In the genomic region with DNA sequence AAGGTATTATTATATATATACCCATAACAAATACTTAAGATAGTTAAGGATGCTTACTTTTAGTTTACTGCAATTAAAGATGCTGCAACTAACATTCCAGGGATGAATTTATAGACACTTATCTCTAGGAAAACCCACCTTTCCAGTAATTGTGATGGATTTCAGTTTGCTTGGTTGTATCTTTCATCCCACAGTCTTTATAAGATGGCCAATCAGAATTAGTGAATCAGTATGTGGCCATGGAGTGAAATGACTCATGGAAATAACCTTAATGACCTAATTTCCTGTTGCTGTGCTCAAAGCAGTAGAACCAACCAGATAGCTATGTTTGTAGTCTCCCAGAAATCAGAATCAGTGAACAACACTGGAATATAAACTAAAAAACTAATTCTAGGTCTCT, we compare ENCODE assay signal across 9 cellular contexts. TPM values are rescaled to one million over a fixed set of nuclear protein-coding genes. Genes with fewer than 3 reads are reported as not detected.
A peak's percentile ranks its signal among the peaks of the same experiment; 100 is the strongest.
DNase-seq lines count a peak whose midpoint lies in the region; ATAC-seq and TF ChIP-seq lines count a peak whose summit lies in the region.
"Had no signal": no experiment of that assay in that cellular context is flagged by ENCODE, and none has a peak within 500 bp of the region (broad histone marks: within the 10 kb centered on the region; RNA-seq: fewer than 3 reads in every experiment).

No MANE protein-coding gene starts in this region.

- H3K4me1 Mint-ChIP-seq in chondrocyte (ENCODE audit: low read depth), result peaks cover 28% of the 10 kb centered on the region

- H3K27me3 ChIP-seq in adipocyte (replicated peaks; ENCODE audit: control insufficient read depth, insufficient read depth, low read length), result no peaks in the 10 kb centered on the region
- no peaks in the 10 kb centered on the region for H3K27me3 ChIP-seq in osteoblast (ENCODE audit: insufficient read depth, low read length)

- no peaks in the 10 kb centered on the region for H3K79me2 ChIP-seq in osteoblast (ENCODE audit: insufficient read depth, low read length)

- no peak overlapping the region for H3K4me2 ChIP-seq in osteoblast (ENCODE audit: insufficient read depth, low read length)

- ATAC-seq in activated CD4-positive, CD25-positive, alpha-beta regulatory T cell treated with anti-CD3 and anti-CD28 coated beads, Interleukin-2, amount 50 U/mL, for 24 hours, result peak; percentile 82 to 86
- peak; percentile 88 for ATAC-seq in HG03432 (IDR thresholded peaks at IDR 0.05; ENCODE audit: unreplicated experiment)

- no peak overlapping the region for H3K9ac ChIP-seq in adipocyte (ENCODE audit: low read length)

- peaks cover 54% of the 10 kb centered on the region for H3K36me3 ChIP-seq in adipocyte (ENCODE audit: control insufficient read depth, insufficient read depth, low read length, severe bottlenecking)
- H3K36me3 ChIP-seq in osteoblast (ENCODE audit: insufficient read depth, low read length), result no peaks in the 10 kb centered on the region

- peaks cover 9% of the 10 kb centered on the region for H3K36me3 Mint-ChIP-seq in chondrocyte (ENCODE audit: low read depth)

- peak overlapping the region; percentile 21 for H3K27ac ChIP-seq in osteoblast (ENCODE audit: low read depth, low read length)

- no peak overlapping the region for H2AFZ ChIP-seq in osteoblast (ENCODE audit: low read length)

- no peak overlapping the region for H3K27ac Mint-ChIP-seq in chondrocyte (ENCODE audit: unreplicated experiment)

- no peak for DNase-seq in activated CD4-positive, CD25-positive, alpha-beta regulatory T cell treated with anti-CD3 and anti-CD28 coated beads, Interleukin-2, amount 50 U/mL, for 72 hours
- DNase-seq in adipocyte (ENCODE audit: low read depth) (peak; percentile 19), osteoblast (ENCODE audit: insufficient read length, low spot score, missing footprints) (no peak), GOT3 (lab: John Stamatoyannopoulos, UW) (no peak), chondrocyte (ENCODE audit: low spot score) (no peak), amygdala (lab: John Stamatoyannopoulos, UW) (no peak)
- DNase-seq: aorta had no signal

- H4K20me1 ChIP-seq in osteoblast (ENCODE audit: insufficient read depth, low read length), result no peaks in the 10 kb centered on the region

- no peaks in the 10 kb centered on the region for H3K27me3 Mint-ChIP-seq in chondrocyte (ENCODE audit: low read depth)

- H3K9me3 Mint-ChIP-seq in chondrocyte (ENCODE audit: low read depth), result peaks cover 12% of the 10 kb centered on the region

- no peak for TF ChIP-seq CTCF in osteoblast (IDR thresholded peaks at IDR 0.05; ENCODE audit: extremely low read depth, low read depth, low read length)
- TF ChIP-seq CTCF in chondrocyte (IDR thresholded peaks at IDR 0.05), result no peak

- H3K9me3 ChIP-seq in adipocyte (ENCODE audit: control insufficient read depth, low read length), result peaks cover 3% of the 10 kb centered on the region
- peaks cover 2% of the 10 kb centered on the region for H3K9me3 ChIP-seq in osteoblast (ENCODE audit: low read depth, low read length)

- H3K4me1 ChIP-seq in adipocyte (ENCODE audit: control insufficient read depth, insufficient read depth, low read length) (peaks cover 3% of the 10 kb centered on the region), osteoblast (ENCODE audit: insufficient read depth, low read length) (peaks cover 12% of the 10 kb centered on the region)

- H3K4me3 ChIP-seq in adipocyte (ENCODE audit: low read length) (no peak overlapping the region), osteoblast (ENCODE audit: insufficient read depth, low read length) (no peak overlapping the region)

- H3K4me3 Mint-ChIP-seq in chondrocyte (ENCODE audit: unreplicated experiment), result no peak overlapping the region

RNA-seq across cellular contexts. Expression of a gene that starts 26.4 kb away (rescaled TPM):
- 23.3 and 29.0 TPM in 2 replicates for total RNA-seq in osteoblast
- 25.1 to 31.8 TPM (median 27.2 TPM) in 3 replicates for total RNA-seq in chondrocyte

RNA-seq across cellular contexts. Expression of a gene that starts 26.7 kb away (rescaled TPM):
- total RNA-seq in osteoblast, result 3.6 and 3.8 TPM in 2 replicates
- total RNA-seq in chondrocyte, result 3.0 to 7.1 TPM (median 3.2 TPM) in 3 replicates
